ENCODE assay signal across 23 cellular contexts in genomic region chr22:35368386-35368785, GRCh38. TPM values are rescaled to one million over a fixed set of nuclear protein-coding genes. Genes with fewer than 3 reads are reported as not detected.
DNase-seq lines count a peak whose midpoint lies in the region; ATAC-seq, FAIRE-seq and TF ChIP-seq lines count a peak whose summit lies in the region.
"Had no signal": no experiment of that assay in that cellular context is flagged by ENCODE, and none has a peak within 500 bp of the region (broad histone marks: within the 10 kb centered on the region; RNA-seq: fewer than 3 reads in every experiment).

No MANE protein-coding gene starts in this region.

- intact Hi-C loops in Calu3 (cut with micrococcal nuclease; ENCODE audit: unreplicated experiment): no loop called here

- no peak overlapping the region for H3K4me3 Mint-ChIP-seq in Calu3 (ENCODE audit: low read depth, unreplicated experiment)
- H3K4me3 Mint-ChIP-seq: CD4-positive, alpha-beta T cell had no signal

- H3K4me1 Mint-ChIP-seq in Calu3 (ENCODE audit: low read depth, unreplicated experiment): peaks cover 16% of the 10 kb centered on the region

- POLR2A ChIA-PET in RWPE1 (lab: Yijun Ruan, JAX; ENCODE audit: low non-redundant PET): no interaction called here

- CTCF ChIA-PET in RWPE1 (lab: Yijun Ruan, JAX) (interaction anchor here (0.7 kb wide), 1 partner anchor 749 kb away, joined by 3 read pairs; no protein-coding TSS in a partner anchor), Calu3 (lab: Charles Lee) (interaction anchor here (0.6 kb wide), 1 partner anchor 26 kb away, joined by 4 read pairs; no protein-coding TSS in a partner anchor)

- no peaks in the 10 kb centered on the region for H3K9me3 ChIP-seq in WERI-Rb-1 (ENCODE audit: severe bottlenecking)
- H3K9me3 ChIP-seq: BE2C had no signal

- no peak overlapping the region for H3K27ac Mint-ChIP-seq in Calu3 (ENCODE audit: unreplicated experiment)
- H3K27ac Mint-ChIP-seq: CD4-positive, alpha-beta T cell had no signal

- peak; percentile 90 for FAIRE-seq in urothelium cell line (lab: Jason Lieb, UNC)

- H3K36me3 ChIP-seq in H7 (replicated peaks; ENCODE audit: control insufficient read depth, insufficient read depth, low read length): no peaks in the 10 kb centered on the region
- no peaks in the 10 kb centered on the region for H3K36me3 ChIP-seq in WERI-Rb-1
- H3K36me3 ChIP-seq: BE2C had no signal

- DNase-seq in H7 (peak; percentile 47), WERI-Rb-1 (no peak), left lobe of liver (ENCODE audit: low spot score) (no peak), urothelium cell line (ENCODE audit: low spot score) (no peak), RWPE1 (ENCODE audit: low spot score) (no peak), Calu3 (no peak)
- DNase-seq in stimulated activated CD4-positive, alpha-beta T cell treated with anti-CD3 and anti-CD28 coated beads, Interleukin-4, amount 100 ng/mL, for 24 hours: no peak
- DNase-seq: BE2C; CD4-positive, alpha-beta T cell; COR-L47; DMS 273 treated with DMSO at 0.1 percent for 48 hours; DMS79 treated with DMSO at 0.1 percent for 48 hours; HCEC 1CT; Karpas-422; MV-4-11; NCI-H1105 treated with DMSO at 0.1 percent for 48 hours; NCI-H2029 treated with DMSO at 0.1 percent for 48 hours; NCI-H345; NCI-H524; NCI-H774; NK-92 treated with Interleukin-12 subunit alpha and Interleukin-12 subunit beta, amount 100 ng/mL, for 24 hours; OCI-M1; SHP77 had no signal

- BruUV-seq in Calu3 (replicated peaks; lab: Mats Ljungman, UMichigan): no TSS peak

- no peak for TF ChIP-seq CTCF in WERI-Rb-1 (IDR thresholded peaks at IDR 0.05; ENCODE audit: low read depth, low read length)
- no peak for TF ChIP-seq CTCF in RWPE1 (conservative IDR thresholded peaks at IDR 0.05; ENCODE audit: low read depth)
- TF ChIP-seq CTCF in Calu3 (IDR thresholded peaks at IDR 0.05; ENCODE audit: unreplicated experiment): no peak

- no peaks in the 10 kb centered on the region for H3K9me3 Mint-ChIP-seq in Calu3 (ENCODE audit: low read depth, unreplicated experiment)
- H3K9me3 Mint-ChIP-seq: CD4-positive, alpha-beta T cell had no signal

- peaks cover 8% of the 10 kb centered on the region for H3K36me3 Mint-ChIP-seq in Calu3 (ENCODE audit: insufficient read depth, unreplicated experiment)

- H3K27me3 ChIP-seq in H7 (ENCODE audit: control insufficient read depth, insufficient read depth, low read length): no peaks in the 10 kb centered on the region
- no peaks in the 10 kb centered on the region for H3K27me3 ChIP-seq in WERI-Rb-1 (ENCODE audit: insufficient read depth, low read depth, severe bottlenecking)
- H3K27me3 ChIP-seq: BE2C had no signal

- H3K4me3 ChIP-seq in H7 (ENCODE audit: insufficient read depth, low read depth, low read length) (no peak overlapping the region), WERI-Rb-1 (ENCODE audit: low read depth, low read length) (no peak overlapping the region)

- ATAC-seq in left lobe of liver: peak; percentile 25

- H3K27me3 Mint-ChIP-seq in Calu3 (ENCODE audit: unreplicated experiment): no peaks in the 10 kb centered on the region

- H3K27ac ChIP-seq in WERI-Rb-1: peak overlapping the region; percentile 42; the same call in 1 of the 2 replicates
- H3K27ac ChIP-seq in RWPE1: no peak overlapping the region

RNA-seq across cellular contexts. Expression of gene HMOX1, which starts 12.5 kb away (rescaled TPM):
- 8.3 and 20.6 TPM in 2 replicates for total RNA-seq in H7 (2014; rRNA removed; shearing (Covaris generic))
- total RNA-seq in left lobe of liver: 35.9 TPM
- 0.73 and 0.85 TPM in 2 replicates for total RNA-seq in Calu3 (2022)

RNA-seq across cellular contexts. Expression of gene MCM5, which starts 31.6 kb away (rescaled TPM):
- total RNA-seq in H7 (2014; rRNA removed; shearing (Covaris generic)): 266 and 322 TPM in 2 replicates
- 9.1 TPM for total RNA-seq in left lobe of liver
- total RNA-seq in Calu3 (2022): 88.4 and 93.0 TPM in 2 replicates
